28 cellular contexts compared by ENCODE assay signal in the genomic region with DNA sequence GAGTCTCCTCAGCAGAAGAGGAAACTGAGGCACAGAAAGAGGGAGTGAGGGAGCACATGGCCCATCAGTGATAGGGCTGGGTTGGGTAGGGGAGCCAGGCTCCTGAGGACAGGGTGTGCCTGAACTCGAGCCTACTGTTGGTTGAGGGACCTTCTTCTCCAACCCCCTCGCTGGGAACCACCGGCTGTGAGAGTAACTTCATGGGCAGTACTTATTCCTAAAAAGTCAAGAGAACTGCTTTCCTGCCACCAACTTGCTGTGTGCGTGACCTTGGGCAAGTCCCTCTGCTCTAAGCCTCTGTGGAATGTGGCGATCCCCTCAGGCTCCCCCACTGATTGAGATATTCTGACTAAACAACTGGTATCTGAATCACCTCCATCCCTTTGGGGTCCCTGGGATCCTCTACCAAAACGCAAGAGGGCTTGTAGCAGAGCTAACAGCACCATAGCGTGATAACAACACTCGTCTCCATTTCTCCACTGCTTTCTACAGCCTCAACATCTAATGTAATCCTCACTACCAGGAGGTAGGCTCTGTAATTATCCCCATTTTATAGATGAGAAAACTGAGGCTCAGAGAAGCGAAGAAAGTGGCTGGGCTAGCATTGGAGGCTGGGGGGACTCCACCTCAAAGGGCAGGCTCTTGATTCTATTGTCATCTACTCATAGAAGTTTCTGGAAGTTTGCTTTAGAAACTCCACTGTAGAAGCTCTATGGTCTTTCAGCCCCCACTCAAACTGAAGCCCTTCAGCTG.
"Had no signal": no experiment of that assay in that cellular context is flagged by ENCODE, and none has a peak within 500 bp of the region (broad histone marks: within the 10 kb centered on the region; RNA-seq: fewer than 3 reads in every experiment).

No MANE protein-coding gene starts in this region.

- H3K36me3 Mint-ChIP-seq: immature natural killer cell, natural killer cell, neural progenitor cell had no signal

- H3K9me3 ChIP-seq: breast epithelium, gastrocnemius medialis, lower lobe of right lung, psoas muscle, right atrium auricular region had no signal

- H3K4me3 Mint-ChIP-seq: activated naive CD4-positive, alpha-beta T cell treated with anti-CD3 and anti-CD28 coated beads, Interleukin-2, amount 50 U/mL, for 24 hours; activated naive CD8-positive, alpha-beta T cell treated with anti-CD3 and anti-CD28 coated beads, Interleukin-2, amount 50 U/mL, for 24 hours; activated T-cell treated with anti-CD3 and anti-CD28 coated beads, Interleukin-2, amount 50 U/mL, for 4 hours; activated T-helper 17 cell treated with anti-CD3 and anti-CD28 coated beads, Interleukin-2, amount 50 U/mL, for 72 hours; central memory CD8-positive, alpha-beta T cell; immature natural killer cell; natural killer cell; neural progenitor cell; T-helper 2 cell treated with Interferon-gamma antibody and Interleukin-4, amounts not matched to agents 5 μg/mL and 100 μg/mL, for 36 hours had no signal

- DNase-seq: activated CD4-positive, alpha-beta T cell treated with anti-CD3 and anti-CD28 coated beads for 4 hours; activated CD4-positive, alpha-beta T cell treated with anti-CD3 and anti-CD28 coated beads, Interleukin-2, amount 50 U/mL, for 4 hours; activated gamma-delta T cell treated with Interleukin-2 at 50 U/mL for 16 hours; activated naive CD8-positive, alpha-beta T cell treated with anti-CD3 and anti-CD28 coated beads, Interleukin-2, amount 50 U/mL, for 24 hours; activated T-cell treated with anti-CD3 and anti-CD28 coated beads, Interleukin-2, amount 50 U/mL, for 4 hours; dermis blood vessel endothelial cell; effector CD4-positive, alpha-beta T cell; gastrocnemius medialis; head of caudate nucleus; hypothalamus; immature natural killer cell; lower lobe of right lung; natural killer cell; occipital lobe; psoas muscle; spleen; stimulated activated naive CD4-positive, alpha-beta T cell had no signal

- ATAC-seq: activated naive CD8-positive, alpha-beta T cell treated with anti-CD3 and anti-CD28 coated beads, Interleukin-2, amount 50 U/mL, for 24 hours; activated T-cell treated with anti-CD3 and anti-CD28 coated beads, Interleukin-2, amount 50 U/mL, for 4 hours; activated T-helper 17 cell treated with anti-CD3 and anti-CD28 coated beads, Interleukin-2, amount 50 U/mL, for 72 hours; gastrocnemius medialis; left lobe of liver; lower lobe of right lung; natural killer cell; psoas muscle had no signal

- H3K27me3 ChIP-seq: gastrocnemius medialis, neural progenitor cell, right atrium auricular region had no signal

- H3K36me3 ChIP-seq: breast epithelium, gastrocnemius medialis, lower lobe of right lung, neural progenitor cell, spleen, tibial nerve had no signal

- H3K4me3 ChIP-seq: breast epithelium, gastrocnemius medialis, lower lobe of right lung, neural progenitor cell, psoas muscle, right atrium auricular region, spleen, tibial nerve had no signal

- H3K4me1 ChIP-seq: breast epithelium, lower lobe of right lung, neural progenitor cell, parathyroid adenoma, tibial nerve had no signal

- H3K9ac ChIP-seq: neural progenitor cell, parathyroid adenoma had no signal

- H3K27ac Mint-ChIP-seq: activated naive CD4-positive, alpha-beta T cell treated with anti-CD3 and anti-CD28 coated beads, Interleukin-2, amount 50 U/mL, for 24 hours; activated naive CD8-positive, alpha-beta T cell treated with anti-CD3 and anti-CD28 coated beads, Interleukin-2, amount 50 U/mL, for 24 hours; activated T-helper 17 cell treated with anti-CD3 and anti-CD28 coated beads, Interleukin-2, amount 50 U/mL, for 72 hours; immature natural killer cell; natural killer cell; neural progenitor cell; T-helper 2 cell treated with Interferon-gamma antibody and Interleukin-4, amounts not matched to agents 5 μg/mL and 100 μg/mL, for 36 hours had no signal

- H3K27ac ChIP-seq: epithelial cell of prostate, gastrocnemius medialis, lower lobe of right lung, neural progenitor cell, parathyroid adenoma, psoas muscle, right atrium auricular region, spleen, tibial nerve had no signal

- H3K4me1 Mint-ChIP-seq: activated naive CD4-positive, alpha-beta T cell treated with anti-CD3 and anti-CD28 coated beads, Interleukin-2, amount 50 U/mL, for 24 hours; activated naive CD8-positive, alpha-beta T cell treated with anti-CD3 and anti-CD28 coated beads, Interleukin-2, amount 50 U/mL, for 24 hours; activated T-helper 17 cell treated with anti-CD3 and anti-CD28 coated beads, Interleukin-2, amount 50 U/mL, for 72 hours; central memory CD8-positive, alpha-beta T cell; immature natural killer cell; natural killer cell; neural progenitor cell had no signal

- H3K9me3 Mint-ChIP-seq: activated naive CD4-positive, alpha-beta T cell treated with anti-CD3 and anti-CD28 coated beads, Interleukin-2, amount 50 U/mL, for 24 hours; natural killer cell had no signal
